Comparison of ENCODE assay signal across 19 cellular contexts in genomic region chr6:52983159-52983848, GRCh38. TPM values are rescaled to one million over a fixed set of nuclear protein-coding genes. Genes with fewer than 3 reads are reported as not detected.
DNase-seq lines count a peak whose midpoint lies in the region; ATAC-seq and TF ChIP-seq lines count a peak whose summit lies in the region.
"Had no signal": no experiment of that assay in that cellular context is flagged by ENCODE, and none has a peak within 500 bp of the region (broad histone marks: within the 10 kb centered on the region; RNA-seq: fewer than 3 reads in every experiment).

No MANE protein-coding gene starts in this region.

- H3K9me3 ChIP-seq in heart right ventricle, result no peaks in the 10 kb centered on the region
- H3K9me3 ChIP-seq: upper lobe of right lung had no signal

- peak; percentile 39 for ATAC-seq in activated naive CD8-positive, alpha-beta T cell treated with anti-CD3 and anti-CD28 coated beads, Interleukin-2, amount 50 U/mL, for 24 hours
- peak; percentile 20 for ATAC-seq in stimulated activated naive CD8-positive, alpha-beta T cell treated with anti-CD3 and anti-CD28 coated beads, Interleukin-15, Interleukin-2, amounts not matched to agents 100 U/mL and 50 U/mL, for 24 hours
- ATAC-seq in Right ventricle myocardium inferior, result no peak
- no peak for ATAC-seq in heart right ventricle
- ATAC-seq: HCT116, upper lobe of right lung had no signal

- H3K27ac ChIP-seq in heart right ventricle, result no peak overlapping the region
- H3K27ac ChIP-seq: brain microvascular endothelial cell, SK-N-MC, upper lobe of right lung had no signal

- H3K27me3 Mint-ChIP-seq in activated CD4-positive, alpha-beta T cell treated with anti-CD3 and anti-CD28 coated beads, Interleukin-2, amount 10 ng/mL, durations not matched to agents 7 days and 5 days, result peaks cover 23% of the 10 kb centered on the region
- H3K27me3 Mint-ChIP-seq in activated naive CD8-positive, alpha-beta T cell treated with anti-CD3 and anti-CD28 coated beads, Interleukin-2, amount 50 U/mL, for 24 hours, result peaks cover 18% of the 10 kb centered on the region

- H3K4me1 Mint-ChIP-seq in activated CD4-positive, alpha-beta T cell treated with anti-CD3 and anti-CD28 coated beads, Interleukin-2, amount 10 ng/mL, durations not matched to agents 7 days and 5 days, result peaks cover 39% of the 10 kb centered on the region
- peaks cover 79% of the 10 kb centered on the region for H3K4me1 Mint-ChIP-seq in activated naive CD8-positive, alpha-beta T cell treated with anti-CD3 and anti-CD28 coated beads, Interleukin-2, amount 50 U/mL, for 24 hours

- DNase-seq in activated CD4-positive, alpha-beta T cell treated with anti-CD3 and anti-CD28 coated beads, Interleukin-2, amount 10 ng/mL, durations not matched to agents 7 days and 5 days, result no peak
- DNase-seq in activated CD4-positive, alpha-beta T cell treated with anti-CD3 and anti-CD28 coated beads, Interleukin-2, amount 50 U/mL, for 48 hours, result no peak
- DNase-seq in NB4 (ENCODE audit: low read depth) (peak; percentile 17), Right ventricle myocardium inferior (ENCODE audit: missing footprints) (no peak), heart right ventricle (no peak)
- DNase-seq in activated naive CD8-positive, alpha-beta T cell treated with anti-CD3 and anti-CD28 coated beads, Interleukin-2, amount 50 U/mL, for 24 hours, result no peak
- DNase-seq in stimulated activated naive CD8-positive, alpha-beta T cell treated with anti-CD3 and anti-CD28 coated beads, Interleukin-15, Interleukin-2, amounts not matched to agents 100 U/mL and 50 U/mL, for 24 hours, result no peak
- no peak for DNase-seq in stimulated activated naive CD4-positive, alpha-beta T cell (lab: John Stamatoyannopoulos, UW)
- DNase-seq: activated CD4-positive, CD25-positive, alpha-beta regulatory T cell; brain microvascular endothelial cell; cortex of kidney; EL; head of caudate nucleus; NCI-H510A; occipital lobe; upper lobe of right lung had no signal

- no peak for TF ChIP-seq POLR2A in NB4 (IDR thresholded peaks at IDR 0.05; ENCODE audit: extremely low read depth, insufficient read length)

- H3K4me1 ChIP-seq in heart right ventricle, result peaks cover 0 to 17% (median 0%) of the 10 kb centered on the region in 9 donors
- H3K4me1 ChIP-seq: upper lobe of right lung had no signal

- TF ChIP-seq CTCF in NB4 (IDR thresholded peaks at IDR 0.05; ENCODE audit: low read depth, low read length), result no peak
- no peak for TF ChIP-seq CTCF in heart right ventricle (IDR thresholded peaks at IDR 0.05)

- intact Hi-C loops in Right ventricle myocardium inferior (cut with DNase I), result no loop called here
- intact Hi-C loops in heart right ventricle (cut with DNase I), result no loop called here

- H3K9me3 Mint-ChIP-seq in activated CD4-positive, alpha-beta T cell treated with anti-CD3 and anti-CD28 coated beads, Interleukin-2, amount 10 ng/mL, durations not matched to agents 7 days and 5 days, result no peaks in the 10 kb centered on the region
- H3K9me3 Mint-ChIP-seq in activated naive CD8-positive, alpha-beta T cell treated with anti-CD3 and anti-CD28 coated beads, Interleukin-2, amount 50 U/mL, for 24 hours, result no peaks in the 10 kb centered on the region

- CTCF ChIA-PET in activated CD4-positive, alpha-beta T cell treated with anti-CD3 and anti-CD28 coated beads, Interleukin-2, amount 10 ng/mL, durations not matched to agents 7 days and 5 days (lab: Charles Lee), result interaction anchor here (0.5 to 3.7 kb wide), 4 partner anchors 11 to 55 kb away, joined by 4 to 19 read pairs (median 5); partner anchors contain the start of gene GSTA4

- POLR2A ChIA-PET in activated CD4-positive, alpha-beta T cell treated with anti-CD3 and anti-CD28 coated beads, Interleukin-2, amount 10 ng/mL, durations not matched to agents 7 days and 5 days (lab: Charles Lee), result interaction anchor here (1.1 kb wide), 1 partner anchor 11 kb away, joined by 3 read pairs; no protein-coding TSS in a partner anchor

- H3K27me3 ChIP-seq in heart right ventricle, result no peaks in the 10 kb centered on the region
- H3K27me3 ChIP-seq: brain microvascular endothelial cell, upper lobe of right lung had no signal

- peaks cover 12% of the 10 kb centered on the region for H3K36me3 Mint-ChIP-seq in activated CD4-positive, alpha-beta T cell treated with anti-CD3 and anti-CD28 coated beads, Interleukin-2, amount 10 ng/mL, durations not matched to agents 7 days and 5 days (ENCODE audit: low read depth)
- peaks cover 46% of the 10 kb centered on the region for H3K36me3 Mint-ChIP-seq in activated naive CD8-positive, alpha-beta T cell treated with anti-CD3 and anti-CD28 coated beads, Interleukin-2, amount 50 U/mL, for 24 hours (ENCODE audit: low read depth)

- H3K4me3 Mint-ChIP-seq in activated CD4-positive, alpha-beta T cell treated with anti-CD3 and anti-CD28 coated beads, Interleukin-2, amount 10 ng/mL, durations not matched to agents 7 days and 5 days, result no peak overlapping the region
- H3K4me3 Mint-ChIP-seq in activated naive CD8-positive, alpha-beta T cell treated with anti-CD3 and anti-CD28 coated beads, Interleukin-2, amount 50 U/mL, for 24 hours, result peak overlapping the region; percentile 42

- WGBS in heart right ventricle, 2 donors, result 95 to 98% methylated on average over 5 of the region's 5 CpGs

- peaks cover 0 to 54% (median 13%) of the 10 kb centered on the region in 9 donors for H3K36me3 ChIP-seq in heart right ventricle

- H3K4me3 ChIP-seq in NB4 (ENCODE audit: low read depth, low read length), result no peak overlapping the region
- H3K4me3 ChIP-seq in heart right ventricle, result no peak overlapping the region
- H3K4me3 ChIP-seq: SK-N-MC, smooth muscle cell, upper lobe of right lung had no signal

- H3K27ac Mint-ChIP-seq in activated CD4-positive, alpha-beta T cell treated with anti-CD3 and anti-CD28 coated beads, Interleukin-2, amount 10 ng/mL, durations not matched to agents 7 days and 5 days, result peak overlapping the region; percentile 62
- peak overlapping the region; percentile 66 for H3K27ac Mint-ChIP-seq in activated naive CD8-positive, alpha-beta T cell treated with anti-CD3 and anti-CD28 coated beads, Interleukin-2, amount 50 U/mL, for 24 hours

RNA-seq across cellular contexts. Expression of gene GSTA4, which starts 11.8 kb away (rescaled TPM):
- total RNA-seq in activated CD4-positive, alpha-beta T cell treated with anti-CD3 and anti-CD28 coated beads, Interleukin-2, amount 10 ng/mL, durations not matched to agents 7 days and 5 days, result 1 to 10 TPM; 4.8 to 6.1 TPM
- total RNA-seq in Right ventricle myocardium inferior (10.6 TPM), heart right ventricle (10 to 100 TPM in 8 of 10 donors, 1 to 10 TPM in 2; 9.4 to 16.3 (median 12.0) TPM)
- polyA plus RNA-seq in heart right ventricle, result 10 to 100 TPM in 1 of 2 donors, 1 to 10 TPM in 1; 9.9 to 14.3 TPM

Comparison
In these comparisons a context has a peak if more than half of its experiments do, and no peak if none do; other contexts are left out.
1. ATAC-seq: peak in activated naive CD8-positive, alpha-beta T cell treated with anti-CD3 and anti-CD28 coated beads, Interleukin-2, amount 50 U/mL, for 24 hours (single experiment) and stimulated activated naive CD8-positive, alpha-beta T cell treated with anti-CD3 and anti-CD28 coated beads, Interleukin-15, Interleukin-2, amounts not matched to agents 100 U/mL and 50 U/mL, for 24 hours (single experiment); none in Right ventricle myocardium inferior (single experiment) and heart right ventricle (0 of 8).